1 cellular context compared by ENCODE assay signal in genomic region chrX:38803286-38803608, GRCh38.
TF ChIP-seq lines count a peak whose summit lies in the region.

No MANE protein-coding gene starts in this region.

TF ChIP-seq in HEK293, 187 proteins besides CTCF, POLR2A, EP300 and RAD21 (continued from another document):
- TF ChIP-seq ZNF292 (tag by site-specific recombination; IDR thresholded peaks at IDR 0.05; ENCODE audit: borderline replicate concordance, low read depth) (no peak), ZNF133 (tag by site-specific recombination; IDR thresholded peaks at IDR 0.05) (no peak), ZNF677 (tag by site-specific recombination; IDR thresholded peaks at IDR 0.05) (no peak), REPIN1 (tag by site-specific recombination; IDR thresholded peaks at IDR 0.05; ENCODE audit: low read depth) (no peak), ZNF704 (tag by site-specific recombination; IDR thresholded peaks at IDR 0.05) (no peak), ZNF654 (tag by site-specific recombination; IDR thresholded peaks at IDR 0.05; ENCODE audit: low read depth) (no peak), ZNF830 (tag by site-specific recombination; IDR thresholded peaks at IDR 0.05; ENCODE audit: low read depth) (no peak)
